In genomic region chr15:36172970-36173369, GRCh38 we compare ENCODE assay signal across 21 cellular contexts.
"Had no signal": no experiment of that assay in that cellular context is flagged by ENCODE, and none has a peak within 500 bp of the region (broad histone marks: within the 10 kb centered on the region; RNA-seq: fewer than 3 reads in every experiment).

No MANE protein-coding gene starts in this region.

- H3K27ac Mint-ChIP-seq: activated CD8-positive, alpha-beta T cell treated with anti-CD3 and anti-CD28 coated beads, Interleukin-2, amount 10 ng/mL, durations not matched to agents 7 days and 5 days; activated naive CD8-positive, alpha-beta T cell treated with anti-CD3 and anti-CD28 coated beads, Interleukin-2, amount 10 ng/mL, durations not matched to agents 7 days and 5 days; T-helper 1 cell treated with Interleukin-12 subunit alpha and Interleukin-12 subunit beta and Interleukin-4 antibody, amounts not matched to agents 30 μg/mL and 1 μg/mL, for 36 hours had no signal

- H3K36me3 Mint-ChIP-seq: activated naive CD8-positive, alpha-beta T cell treated with anti-CD3 and anti-CD28 coated beads, Interleukin-2, amount 10 ng/mL, durations not matched to agents 7 days and 5 days had no signal

- H3K27me3 Mint-ChIP-seq: activated naive CD8-positive, alpha-beta T cell treated with anti-CD3 and anti-CD28 coated beads, Interleukin-2, amount 10 ng/mL, durations not matched to agents 7 days and 5 days had no signal

- H3K4me1 Mint-ChIP-seq: activated naive CD8-positive, alpha-beta T cell treated with anti-CD3 and anti-CD28 coated beads, Interleukin-2, amount 10 ng/mL, durations not matched to agents 7 days and 5 days had no signal

- H3K27ac ChIP-seq: breast epithelium had no signal

- DNase-seq: activated CD4-positive, alpha-beta T cell treated with anti-CD3 and anti-CD28 coated beads for 48 hours; activated CD4-positive, alpha-beta T cell treated with anti-CD3 and anti-CD28 coated beads, Interleukin-2, amount 50 U/mL, for 4 hours; activated CD8-positive, alpha-beta memory T cell treated with anti-CD3 and anti-CD28 coated beads, Interleukin-2, amount 50 U/mL, for 48 hours; activated CD8-positive, alpha-beta T cell treated with anti-CD3 and anti-CD28 coated beads, Interleukin-2, amount 10 ng/mL, durations not matched to agents 7 days and 5 days; activated naive CD4-positive, alpha-beta T cell treated with anti-CD3 and anti-CD28 coated beads, Interleukin-2, amount 50 U/mL, for 16 hours; activated naive CD8-positive, alpha-beta T cell treated with anti-CD3 and anti-CD28 coated beads, Interleukin-2, amount 10 ng/mL, durations not matched to agents 7 days and 5 days; activated T-cell treated with anti-CD3 and anti-CD28 coated beads, Interleukin-2, amount 50 U/mL, for 1 hour; aorta; central memory CD4-positive, alpha-beta T cell; KG1; MV-4-11; NCI-H1930; NCI-H2171; NCI-H226; NCI-H510A; NCI-H82; NK-92 treated with Interleukin-12 subunit alpha and Interleukin-12 subunit beta, amount 100 ng/mL, for 24 hours; OCI-M1; SHP77 had no signal

- H3K4me3 ChIP-seq: breast epithelium had no signal

- H3K36me3 ChIP-seq: breast epithelium had no signal

- H3K9me3 Mint-ChIP-seq: activated naive CD8-positive, alpha-beta T cell treated with anti-CD3 and anti-CD28 coated beads, Interleukin-2, amount 10 ng/mL, durations not matched to agents 7 days and 5 days; T-helper 1 cell treated with Interleukin-12 subunit alpha and Interleukin-12 subunit beta and Interleukin-4 antibody, amounts not matched to agents 30 μg/mL and 1 μg/mL, for 36 hours had no signal

- H3K27me3 ChIP-seq: breast epithelium had no signal

- H3K4me3 Mint-ChIP-seq: activated CD8-positive, alpha-beta T cell treated with anti-CD3 and anti-CD28 coated beads, Interleukin-2, amount 10 ng/mL, durations not matched to agents 7 days and 5 days; activated naive CD8-positive, alpha-beta T cell treated with anti-CD3 and anti-CD28 coated beads, Interleukin-2, amount 10 ng/mL, durations not matched to agents 7 days and 5 days; T-helper 1 cell treated with Interleukin-12 subunit alpha and Interleukin-12 subunit beta and Interleukin-4 antibody, amounts not matched to agents 30 μg/mL and 1 μg/mL, for 36 hours had no signal

- H3K9me3 ChIP-seq: breast epithelium had no signal

- H3K4me1 ChIP-seq: breast epithelium had no signal
